ENCODE assay signal across 8 cellular contexts in genomic region chr11:100855466-100856067, GRCh38.
DNase-seq lines count a peak whose midpoint lies in the region; ATAC-seq and TF ChIP-seq lines count a peak whose summit lies in the region.

No MANE protein-coding gene starts in this region.

- H3K4me1 Mint-ChIP-seq in osteocyte (ENCODE audit: unreplicated experiment) (peaks cover 18% of the 10 kb centered on the region), T-helper 17 cell (no peaks in the 10 kb centered on the region)
- no peaks in the 10 kb centered on the region for H3K4me1 Mint-ChIP-seq in activated T-helper 17 cell treated with anti-CD3 and anti-CD28 coated beads, Interleukin-2, amount 50 U/mL, for 72 hours

- H3K4me3 Mint-ChIP-seq in osteocyte (ENCODE audit: unreplicated experiment): no peak overlapping the region
- H3K4me3 Mint-ChIP-seq in T-helper 17 cell: no peak overlapping the region
- H3K4me3 Mint-ChIP-seq in activated T-helper 17 cell treated with anti-CD3 and anti-CD28 coated beads, Interleukin-2, amount 50 U/mL, for 72 hours: no peak overlapping the region

- H3K36me3 Mint-ChIP-seq in osteocyte (ENCODE audit: unreplicated experiment) (no peaks in the 10 kb centered on the region), T-helper 17 cell (ENCODE audit: low read depth) (no peaks in the 10 kb centered on the region)
- H3K36me3 Mint-ChIP-seq in activated T-helper 17 cell treated with anti-CD3 and anti-CD28 coated beads, Interleukin-2, amount 50 U/mL, for 72 hours (ENCODE audit: low read depth): no peaks in the 10 kb centered on the region

- H3K9me3 ChIP-seq in T-helper 17 cell (ENCODE audit: control insufficient read depth, low read length, poor library complexity, severe bottlenecking): no peaks in the 10 kb centered on the region

- H3K27me3 Mint-ChIP-seq in osteocyte (ENCODE audit: unreplicated experiment) (no peaks in the 10 kb centered on the region), T-helper 17 cell (no peaks in the 10 kb centered on the region)
- H3K27me3 Mint-ChIP-seq in activated T-helper 17 cell treated with anti-CD3 and anti-CD28 coated beads, Interleukin-2, amount 50 U/mL, for 72 hours: no peaks in the 10 kb centered on the region

- peak; percentile 75 for TF ChIP-seq CTCF in osteocyte (IDR thresholded peaks at IDR 0.05)

- ATAC-seq in HG03354 (IDR thresholded peaks at IDR 0.05; ENCODE audit: poor library complexity, severe bottlenecking, unreplicated experiment): peak; percentile 79
- ATAC-seq in T-helper 17 cell: no peak
- ATAC-seq in activated T-helper 17 cell treated with anti-CD3 and anti-CD28 coated beads, Interleukin-2, amount 50 U/mL, for 72 hours (replicated peaks): no peak

- DNase-seq in GM03348 (ENCODE audit: low spot score): peak; percentile 24
- DNase-seq in NOMO-1 treated with dmso at 0.1 percent for 144 hours (lab: John Stamatoyannopoulos, UW; ENCODE audit: unreplicated experiment): peak; percentile 1
- DNase-seq in dermis microvascular lymphatic vessel endothelial cell (ENCODE audit: low read depth in 2 of 2): peak; percentile 50 to 70
- DNase-seq in osteocyte (ENCODE audit: extremely low spot score, unreplicated experiment): no peak
- DNase-seq in T-helper 17 cell: no peak
- no peak for DNase-seq in 8988T

- H3K9me3 Mint-ChIP-seq in osteocyte (ENCODE audit: unreplicated experiment): no peaks in the 10 kb centered on the region
- peaks cover 5% of the 10 kb centered on the region for H3K9me3 Mint-ChIP-seq in activated T-helper 17 cell treated with anti-CD3 and anti-CD28 coated beads, Interleukin-2, amount 50 U/mL, for 72 hours

- H3K27ac Mint-ChIP-seq in osteocyte (ENCODE audit: unreplicated experiment) (no peak overlapping the region), T-helper 17 cell (no peak overlapping the region)
- no peak overlapping the region for H3K27ac Mint-ChIP-seq in activated T-helper 17 cell treated with anti-CD3 and anti-CD28 coated beads, Interleukin-2, amount 50 U/mL, for 72 hours

Comparison
In these comparisons a context has a peak if more than half of its experiments do, and no peak if none do; other contexts are left out.
1. DNase-seq: peak in GM03348 (single experiment), NOMO-1 treated with dmso at 0.1 percent for 144 hours (single experiment) and dermis microvascular lymphatic vessel endothelial cell (2 of 2); none in osteocyte (single experiment), T-helper 17 cell (0 of 3) and 8988T (single experiment).